ENCODE assay signal across 9 cellular contexts in genomic region chr20:44208165-44208564, GRCh38. TPM values are rescaled to one million over a fixed set of nuclear protein-coding genes. Genes with fewer than 3 reads are reported as not detected.
DNase-seq lines count a peak whose midpoint lies in the region; ATAC-seq and TF ChIP-seq lines count a peak whose summit lies in the region.
"Had no signal": no experiment of that assay in that cellular context is flagged by ENCODE, and none has a peak within 500 bp of the region (broad histone marks: within the 10 kb centered on the region; RNA-seq: fewer than 3 reads in every experiment).

No MANE protein-coding gene starts in this region.

- H3K36me3 Mint-ChIP-seq in natural killer cell, result no peaks in the 10 kb centered on the region

- CTCF ChIA-PET in BJ (lab: Yijun Ruan, JAX), result interaction anchor here (0.8 to 1.6 kb wide), 3 partner anchors 9 to 18 kb away, joined by 3 to 10 read pairs (median 3); no protein-coding TSS in a partner anchor

- H3K27me3 Mint-ChIP-seq in natural killer cell (ENCODE audit: low read depth in 2 of 2), result no peaks in the 10 kb centered on the region

- H3K27me3 ChIP-seq in BJ (ENCODE audit: control insufficient read depth, insufficient read depth, low read length), result no peaks in the 10 kb centered on the region
- H3K27me3 ChIP-seq in breast epithelium, result no peaks in the 10 kb centered on the region

- TF ChIP-seq CTCF in BJ (IDR thresholded peaks at IDR 0.05; ENCODE audit: insufficient read depth, low read depth, low read length), result no peak
- TF ChIP-seq CTCF in HFF-Myc (IDR thresholded peaks at IDR 0.05; ENCODE audit: low read depth, low read length, missing control alignments), result no peak
- no peak for TF ChIP-seq CTCF in breast epithelium (IDR thresholded peaks at IDR 0.05)
- no peak for TF ChIP-seq CTCF in natural killer cell (IDR thresholded peaks at IDR 0.05)

- peak overlapping the region; percentile 86 for H3K4me3 ChIP-seq in BJ (ENCODE audit: low read depth, low read length)
- H3K4me3 ChIP-seq in HFF-Myc (replicated peaks; ENCODE audit: low read depth, low read length), result peak overlapping the region; percentile 98
- H3K4me3 ChIP-seq in breast epithelium, result peak overlapping the region; percentile 84 to 98 (median 98)

- H3K4me1 Mint-ChIP-seq in natural killer cell, result peaks cover 44 to 49% of the 10 kb centered on the region in 2 donors

- ATAC-seq in natural killer cell, result no peak
- no peak for ATAC-seq in GM21576 (IDR thresholded peaks at IDR 0.05; ENCODE audit: unreplicated experiment)

- POLR2A ChIA-PET in BJ (lab: Charles Lee), result interaction anchor here (0.6 kb wide), 1 partner anchor 18 kb away, joined by 4 read pairs; no protein-coding TSS in a partner anchor

- peak overlapping the region; percentile 92 to 97 for H3K27ac Mint-ChIP-seq in natural killer cell

- H3K9me3 Mint-ChIP-seq in natural killer cell, result no peaks in the 10 kb centered on the region

- H3K4me3 Mint-ChIP-seq in natural killer cell, result peak overlapping the region; percentile 98

- peak overlapping the region in 1 of 2 donors; percentile 98 for H3K27ac ChIP-seq in breast epithelium
- H3K27ac ChIP-seq: parathyroid adenoma had no signal

- intact Hi-C loops in breast epithelium (cut with DNase I; ENCODE audit: low total_unique reads), result no loop called here
- intact Hi-C loops in natural killer cell (cut with micrococcal nuclease), result no loop called here

- no peaks in the 10 kb centered on the region for H3K9me3 ChIP-seq in breast epithelium

- H3K4me1 ChIP-seq in breast epithelium, result peaks cover 5 to 17% of the 10 kb centered on the region in 2 donors
- H3K4me1 ChIP-seq: parathyroid adenoma had no signal

- DNase-seq in BJ (ENCODE audit: low read depth), result no peak
- DNase-seq in HFF-Myc (ENCODE audit: extremely low read depth, low read depth), result no peak
- no peak for DNase-seq in breast epithelium (ENCODE audit: low spot score in 2 of 2)
- no peak for DNase-seq in natural killer cell
- no peak for DNase-seq in anterior cingulate cortex (lab: John Stamatoyannopoulos, UW)
- DNase-seq in hepatic stellate cell (ENCODE audit: low spot score), result no peak
- no peak for DNase-seq in NCI-H774 (lab: John Stamatoyannopoulos, UW)

- H3K36me3 ChIP-seq in BJ (ENCODE audit: control insufficient read depth, insufficient read depth, low read length) (peaks cover 4% of the 10 kb centered on the region; the same call in 1 of the 2 replicates), breast epithelium (no peaks in the 10 kb centered on the region)

- no peak for TF ChIP-seq POLR2A in breast epithelium (IDR thresholded peaks at IDR 0.05)

RNA-seq across cellular contexts. Expression of gene OSER1, which starts 2.4 kb away (rescaled TPM):
- polyA plus RNA-seq in BJ (2011; rRNA removed), result 50.2 and 55.5 TPM in 2 replicates
- 19.8 and 31.8 TPM in 2 replicates for polyA minus RNA-seq in BJ (2011; rRNA and poly(A)+ RNA removed)
- 10 to 100 TPM; 59.6 to 73.8 (median 67.2) TPM for total RNA-seq in breast epithelium
- 10 to 100 TPM; 72.3 to 93.9 (median 78.3) TPM for total RNA-seq in natural killer cell

RNA-seq across cellular contexts. Expression of gene JPH2, which starts 21.2 kb away (rescaled TPM):
- polyA plus RNA-seq in BJ (2011; rRNA removed), result 9.5 and 14.7 TPM in 2 replicates
- 12.7 and 13.1 TPM in 2 replicates for polyA minus RNA-seq in BJ (2011; rRNA and poly(A)+ RNA removed)
- total RNA-seq in breast epithelium (10 to 100 TPM in 2 of 3 donors, 1 to 10 TPM in 1; 9.3 to 16.4 (median 16.2) TPM), natural killer cell (not detected)

RNA-seq across cellular contexts. Expression of gene GDAP1L1, which starts 38.9 kb away (rescaled TPM):
- not detected in 2 replicates for polyA plus RNA-seq in BJ (2011; rRNA removed)
- polyA minus RNA-seq in BJ (2011; rRNA and poly(A)+ RNA removed), result not detected in 2 replicates
- total RNA-seq in breast epithelium, result not detected
- total RNA-seq in natural killer cell, result not detected

Comparison
In these comparisons a context has a peak if more than half of its experiments do, and no peak if none do; other contexts are left out.
1. RNA of gene JPH2, which starts 21.2 kb away (total RNA-seq): 9.3 to 16.4 TPM in breast epithelium; not detected in natural killer cell; every median in the first group is over 4 times any median in the second.
2. Peak in every context shown above with its lines, with median percentiles within 50 percentile points of each other: H3K4me3 ChIP-seq.